Comparison of ENCODE assay signal across 15 cellular contexts in the genomic region with DNA sequence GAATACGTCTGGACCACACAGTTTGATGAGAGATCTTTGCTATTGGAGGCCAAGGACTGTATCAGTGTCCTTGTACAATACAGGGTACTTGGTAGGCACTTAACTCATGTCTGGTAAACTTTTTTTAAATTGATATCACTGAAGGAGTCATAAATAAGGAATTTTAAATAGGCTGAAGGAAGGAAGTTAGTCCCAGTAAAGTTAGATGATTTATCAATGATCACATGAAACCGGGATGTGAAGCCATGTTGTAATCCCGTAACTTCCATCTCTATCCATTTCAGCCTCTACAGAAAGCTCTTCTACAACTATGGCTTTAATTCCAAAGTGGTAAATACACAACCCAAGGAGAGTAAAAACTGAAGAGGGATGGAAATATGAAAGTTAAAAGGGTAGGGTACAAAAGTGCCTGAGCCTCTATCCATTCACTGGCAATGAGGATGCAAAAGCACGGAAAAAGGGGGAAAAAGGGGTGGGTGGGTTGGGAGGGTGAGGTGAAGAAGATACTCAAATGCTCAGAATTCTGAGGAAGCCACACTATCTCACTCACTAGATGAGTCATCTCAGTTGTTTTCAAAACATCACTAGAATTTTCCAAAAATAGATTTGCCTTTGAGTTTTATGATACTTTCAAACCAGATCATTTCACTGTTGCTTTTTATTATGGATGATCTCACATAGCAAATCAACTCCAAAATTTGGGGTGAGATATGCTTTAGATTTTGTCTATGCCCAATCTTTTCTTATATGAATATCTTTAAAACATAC.
DNase-seq lines count a peak whose midpoint lies in the region; ATAC-seq and TF ChIP-seq lines count a peak whose summit lies in the region.
"Had no signal": no experiment of that assay in that cellular context is flagged by ENCODE, and none has a peak within 500 bp of the region (broad histone marks: within the 10 kb centered on the region; RNA-seq: fewer than 3 reads in every experiment).

No MANE protein-coding gene starts in this region.

- no peaks in the 10 kb centered on the region for H3K4me1 Mint-ChIP-seq in effector memory CD8-positive, alpha-beta T cell (ENCODE audit: low read depth in 2 of 2)
- H3K4me1 Mint-ChIP-seq: stimulated activated effector memory CD8-positive, alpha-beta T cell treated with anti-CD3 and anti-CD28 coated beads, Interleukin-12 subunit alpha, Interleukin-12 subunit beta, amount 100 ng/mL, for 72 hours had no signal

- H3K36me3 Mint-ChIP-seq in effector memory CD8-positive, alpha-beta T cell (ENCODE audit: insufficient read depth): no peaks in the 10 kb centered on the region
- H3K36me3 Mint-ChIP-seq: stimulated activated effector memory CD8-positive, alpha-beta T cell treated with anti-CD3 and anti-CD28 coated beads, Interleukin-12 subunit alpha, Interleukin-12 subunit beta, amount 100 ng/mL, for 72 hours had no signal

- H3K27ac Mint-ChIP-seq in effector memory CD8-positive, alpha-beta T cell: no peak overlapping the region
- H3K27ac Mint-ChIP-seq: dendritic cell treated with granulocyte-macrophage colony-stimulating factor and Interleukin-4, amounts not matched to agents 40 ng/mL and 50 ng/mL, for 4 days; stimulated activated effector memory CD8-positive, alpha-beta T cell treated with anti-CD3 and anti-CD28 coated beads, Interleukin-12 subunit alpha, Interleukin-12 subunit beta, amount 100 ng/mL, for 72 hours had no signal

- H3K9me3 Mint-ChIP-seq in effector memory CD8-positive, alpha-beta T cell: peaks cover 0 to 3% of the 10 kb centered on the region in 2 donors
- H3K9me3 Mint-ChIP-seq: dendritic cell treated with granulocyte-macrophage colony-stimulating factor and Interleukin-4, amounts not matched to agents 40 ng/mL and 50 ng/mL, for 4 days had no signal

- H3K4me3 ChIP-seq in AG10803 (ENCODE audit: low read length): no peak overlapping the region
- H3K4me3 ChIP-seq: prostate gland, vagina had no signal

- H3K27me3 Mint-ChIP-seq in effector memory CD8-positive, alpha-beta T cell: no peaks in the 10 kb centered on the region
- H3K27me3 Mint-ChIP-seq: dendritic cell treated with granulocyte-macrophage colony-stimulating factor and Interleukin-4, amounts not matched to agents 40 ng/mL and 50 ng/mL, for 4 days had no signal

- DNase-seq in AG10803 (ENCODE audit: low read depth) (peak; percentile 52), fibroblast of gingiva (ENCODE audit: low read depth) (peak; percentile 41), cerebellar cortex (ENCODE audit: low spot score) (no peak), NCI-H2227 (lab: John Stamatoyannopoulos, UW; ENCODE audit: unreplicated experiment) (no peak), HEK293T (ENCODE audit: extremely low spot score) (no peak)
- no peak for DNase-seq in effector memory CD8-positive, alpha-beta T cell
- DNase-seq: activated CD8-positive, alpha-beta memory T cell treated with anti-CD3 and anti-CD28 coated beads, Interleukin-2, amount 50 U/mL, for 4 hours; islet precursor cell; stimulated activated CD4-positive, alpha-beta T cell treated with anti-CD3 and anti-CD28 coated beads, Interleukin-2, amount 100 ng/mL, for 48 hours had no signal

- POLR2A ChIA-PET in HEK293T (lab: Yijun Ruan, JAX): no interaction called here

- no peak overlapping the region for H3K4me3 Mint-ChIP-seq in effector memory CD8-positive, alpha-beta T cell
- H3K4me3 Mint-ChIP-seq: dendritic cell treated with granulocyte-macrophage colony-stimulating factor and Interleukin-4, amounts not matched to agents 40 ng/mL and 50 ng/mL, for 4 days; stimulated activated effector memory CD8-positive, alpha-beta T cell treated with anti-CD3 and anti-CD28 coated beads, Interleukin-12 subunit alpha, Interleukin-12 subunit beta, amount 100 ng/mL, for 72 hours had no signal

- CTCF ChIA-PET in HEK293T (lab: Yijun Ruan, JAX): no interaction called here

- no peak for TF ChIP-seq CTCF in AG10803 (conservative IDR thresholded peaks at IDR 0.05; ENCODE audit: low read length)

- ATAC-seq in GM19351 (IDR thresholded peaks at IDR 0.05; ENCODE audit: unreplicated experiment) (peak; percentile 66), HG03442 (IDR thresholded peaks at IDR 0.05; ENCODE audit: unreplicated experiment) (peak; percentile 94)
- ATAC-seq in effector memory CD8-positive, alpha-beta T cell (replicated peaks): no peak
- ATAC-seq: stimulated activated effector memory CD8-positive, alpha-beta T cell treated with anti-CD3 and anti-CD28 coated beads, Interleukin-12 subunit alpha, Interleukin-12 subunit beta, amount 100 ng/mL, for 72 hours had no signal

TF ChIP-seq in HEK293T, 16 proteins besides CTCF, POLR2A, EP300 and RAD21:
- TF ChIP-seq FOXM1 (IDR thresholded peaks at IDR 0.05; ENCODE audit: borderline replicate concordance): no peak
- TF ChIP-seq FOXK2 (IDR thresholded peaks at IDR 0.05): no peak
- TF ChIP-seq, protein P1, sequence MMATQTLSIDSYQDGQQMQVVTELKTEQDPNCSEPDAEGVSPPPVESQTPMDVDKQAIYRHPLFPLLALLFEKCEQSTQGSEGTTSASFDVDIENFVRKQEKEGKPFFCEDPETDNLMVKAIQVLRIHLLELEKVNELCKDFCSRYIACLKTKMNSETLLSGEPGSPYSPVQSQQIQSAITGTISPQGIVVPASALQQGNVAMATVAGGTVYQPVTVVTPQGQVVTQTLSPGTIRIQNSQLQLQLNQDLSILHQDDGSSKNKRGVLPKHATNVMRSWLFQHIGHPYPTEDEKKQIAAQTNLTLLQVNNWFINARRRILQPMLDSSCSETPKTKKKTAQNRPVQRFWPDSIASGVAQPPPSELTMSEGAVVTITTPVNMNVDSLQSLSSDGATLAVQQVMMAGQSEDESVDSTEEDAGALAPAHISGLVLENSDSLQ (IDR thresholded peaks at IDR 0.05): no peak
- no peak for TF ChIP-seq SP1 (IDR thresholded peaks at IDR 0.05)
- TF ChIP-seq LEF1 (IDR thresholded peaks at IDR 0.05; ENCODE audit: borderline replicate concordance): no peak

Comparison
In these comparisons a context has a peak if more than half of its experiments do, and no peak if none do; other contexts are left out.
1. DNase-seq: peak in AG10803 (single experiment) and fibroblast of gingiva (single experiment); none in cerebellar cortex (single experiment), NCI-H2227 (single experiment), HEK293T (single experiment) and effector memory CD8-positive, alpha-beta T cell (0 of 3).